12 cellular contexts compared by ENCODE assay signal in the genomic region with DNA sequence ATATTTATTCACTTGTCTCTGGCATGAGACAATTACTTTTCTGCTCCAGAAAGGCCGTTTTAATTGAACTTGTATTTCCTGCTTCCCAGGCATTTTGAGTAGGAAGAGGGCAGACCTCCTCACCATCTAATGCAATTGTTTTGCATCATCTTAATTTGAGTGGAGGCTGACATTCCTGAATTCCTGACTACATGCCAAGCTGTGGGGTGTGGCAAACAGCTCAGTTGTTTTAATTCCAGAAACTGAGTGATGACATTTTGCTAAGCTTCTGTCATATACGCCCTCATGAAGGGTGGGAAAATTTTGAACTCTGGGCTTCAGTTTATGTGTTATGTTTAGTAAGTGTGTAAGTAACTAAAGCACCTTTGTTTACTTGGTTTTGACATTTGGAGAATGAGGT.
DNase-seq lines count a peak whose midpoint lies in the region; ATAC-seq, FAIRE-seq and TF ChIP-seq lines count a peak whose summit lies in the region.
"Had no signal": no experiment of that assay in that cellular context is flagged by ENCODE, and none has a peak within 500 bp of the region (broad histone marks: within the 10 kb centered on the region; RNA-seq: fewer than 3 reads in every experiment).

No MANE protein-coding gene starts in this region.

- in situ Hi-C loops in Caki2 (cut with HindIII; ENCODE audit: low pct_unique_long_range_greater_than_20kb, low sequenced_read_pairs) = no loop called here

- no peak overlapping the region for H3K23ac ChIP-seq in H1 (ENCODE audit: insufficient read length)

- no peak for ATAC-seq in aorta (ENCODE audit: low FRiP score)
- ATAC-seq: heart right ventricle, HepG2 had no signal

- no peak overlapping the region for H3K56ac ChIP-seq in H1 (replicated peaks; ENCODE audit: insufficient read length, low read depth, low read length)

- no peak for TF ChIP-seq EP300 in H1 (IDR thresholded peaks at IDR 0.05; ENCODE audit: borderline replicate concordance in 1 of 2, low read depth in 2 of 2, low read length in 2 of 2)

- no peak overlapping the region for H4K5ac ChIP-seq in H1 (ENCODE audit: insufficient read length, low read depth, low read length)

- no peaks in the 10 kb centered on the region for H3K9me3 ChIP-seq in H1 (ENCODE audit: insufficient read depth in 2 of 2, low read depth in 1 of 2, low read length in 1 of 2)
- no peaks in the 10 kb centered on the region for H3K9me3 ChIP-seq in aorta (ENCODE audit: control insufficient read depth, low read length)
- H3K9me3 ChIP-seq: heart right ventricle had no signal

- no peak overlapping the region for H2BK120ac ChIP-seq in H1 (replicated peaks; ENCODE audit: low read depth, low read length)

- no peak overlapping the region for H2AFZ ChIP-seq in H1 (ENCODE audit: low read length)

- H3K36me3 ChIP-seq in H1 (ENCODE audit: control insufficient read depth in 2 of 4, insufficient read depth in 4 of 4, low read length in 3 of 4) (no peaks in the 10 kb centered on the region), aorta (ENCODE audit: control insufficient read depth in 1 of 2, insufficient read depth in 2 of 2, low read length in 1 of 2) (no peaks in the 10 kb centered on the region)
- H3K36me3 ChIP-seq: heart right ventricle had no signal

- no peaks in the 10 kb centered on the region for H3K23me2 ChIP-seq in H1 (ENCODE audit: low read depth, low read length)

- 74% methylated on average over 2 of the region's 2 CpGs; no CpG with 5 or more reads in 1 of the 2 experiments for WGBS in H1 (ENCODE audit: extremely low coverage in 1 of 2, insufficient coverage in 1 of 2, insufficient read length in 1 of 2, insufficient replicate concordance in 2 of 2, low coverage in 1 of 2, low lambda C conversion rate in 2 of 2, missing lambda C conversion rate in 1 of 2), 2 experiments
- 25 to 28% methylated on average over 2 of the region's 2 CpGs for WGBS in aorta, 2 donors

- TF ChIP-seq POLR2A in H1 (IDR thresholded peaks at IDR 0.05; ENCODE audit: control extremely low read depth in 1 of 2, low read depth in 2 of 2, low read length in 2 of 2) = no peak

- H3K4me1 ChIP-seq in H1 (replicated peaks in 1 of 4; ENCODE audit: control insufficient read depth in 3 of 4, insufficient read depth in 4 of 4, low read length in 3 of 4) (peaks cover 0 to 4% (median 2%) of the 10 kb centered on the region in 4 experiments; a peak in 1 of 7 replicates), aorta (ENCODE audit: control insufficient read depth in 1 of 2, insufficient read depth in 2 of 2, low read length in 2 of 2) (no peaks in the 10 kb centered on the region)
- H3K4me1 ChIP-seq: heart right ventricle had no signal

- H2BK5ac ChIP-seq in H1 (ENCODE audit: low read depth, low read length) = no peak overlapping the region

- H3K79me1 ChIP-seq in H1 (ENCODE audit: low read depth, low read length) = no peaks in the 10 kb centered on the region

- no peak overlapping the region for H3K4me2 ChIP-seq in H1 (ENCODE audit: insufficient read depth in 1 of 2, low read depth in 2 of 2, low read length in 2 of 2)

- FAIRE-seq in H1 (lab: Jason Lieb, UNC) = no peak
- FAIRE-seq: HepG2 had no signal

- H2BK20ac ChIP-seq in H1 (ENCODE audit: low read length) = no peak overlapping the region

- H4K91ac ChIP-seq in H1 (replicated peaks; ENCODE audit: insufficient read length, low read length) = no peak overlapping the region

- no peak overlapping the region for H3K4ac ChIP-seq in H1 (replicated peaks; ENCODE audit: insufficient read length, low read depth, low read length)

- no peak overlapping the region for H2BK12ac ChIP-seq in H1 (ENCODE audit: low read depth, low read length)

- H2BK15ac ChIP-seq in H1 (ENCODE audit: low read length) = no peak overlapping the region

- no peak overlapping the region for H3K9ac ChIP-seq in H1 (replicated peaks in 1 of 4; ENCODE audit: extremely low read depth in 1 of 4, low read depth in 3 of 4, low read length in 3 of 4)

- POLR2A ChIA-PET in H1 (lab: Charles Lee; ENCODE audit: partially characterized antibody) = no interaction called here

- TF ChIP-seq CTCF in H1 (IDR thresholded peaks at IDR 0.05; ENCODE audit: control extremely low read depth in 1 of 3, insufficient read depth in 1 of 3, low read depth in 1 of 3, low read length in 3 of 3) = no peak

- no peak overlapping the region for H3K14ac ChIP-seq in H1 (ENCODE audit: insufficient read length)

- TF ChIP-seq RAD21 in H1 (IDR thresholded peaks at IDR 0.05 in 1 of 2, conservative IDR thresholded peaks at IDR 0.05 in 1 of 2; ENCODE audit: low read depth in 2 of 2, low read length in 2 of 2) = no peak

- CTCF ChIA-PET in H1 (lab: Charles Lee; ENCODE audit: partially characterized antibody) = no interaction called here

- no peak overlapping the region for H4K8ac ChIP-seq in H1 (ENCODE audit: extremely low read depth, insufficient read depth, low read length)

- DNase-seq in Caki2 (ENCODE audit: low read depth) (peak; percentile 61), LoVo (ENCODE audit: low spot score) (peak; percentile 68), H1 (ENCODE audit: low read depth in 1 of 2, low spot score in 2 of 2) (no peak), lung microvascular endothelial cell (ENCODE audit: low read depth in 2 of 2) (peak; percentile 20 to 35), GM19240 (ENCODE audit: insufficient read length, low spot score) (no peak), aorta (no peak)
- DNase-seq in activated CD4-positive, alpha-beta T cell treated with anti-CD3 and anti-CD28 coated beads for 48 hours = no peak
- no peak for DNase-seq in stimulated activated naive CD4-positive, alpha-beta T cell treated with Interleukin-2 at 50 U/mL for 16 hours (lab: John Stamatoyannopoulos, UW)
- DNase-seq: activated T-cell treated with anti-CD3 and anti-CD28 coated beads, Interleukin-2, amount 50 U/mL, for 48 hours; heart right ventricle; RPMI8226 had no signal

- H3K18ac ChIP-seq in H1 (ENCODE audit: extremely low read depth, low read length) = no peak overlapping the region

- H3K27me3 ChIP-seq in H1 (replicated peaks in 1 of 4; ENCODE audit: control insufficient read depth in 3 of 4, extremely low read depth in 1 of 4, insufficient read depth in 3 of 4, low read length in 3 of 4) (no peaks in the 10 kb centered on the region), aorta (ENCODE audit: control insufficient read depth in 1 of 2, insufficient read depth in 2 of 2, low read length in 1 of 2) (no peaks in the 10 kb centered on the region)

- no peaks in the 10 kb centered on the region for H3K79me2 ChIP-seq in H1 (ENCODE audit: control insufficient read depth in 1 of 2, insufficient read depth in 2 of 2, low read length in 2 of 2)

- intact Hi-C loops in aorta (cut with DNase I) = no loop called here

- H3K4me3 ChIP-seq in H1 (ENCODE audit: extremely low read depth in 1 of 4, insufficient read depth in 2 of 4, low read depth in 3 of 4, low read length in 4 of 4) (no peak overlapping the region), aorta (ENCODE audit: low read length in 2 of 2) (no peak overlapping the region)
- H3K4me3 ChIP-seq: heart right ventricle had no signal

- H2AK5ac ChIP-seq in H1 (ENCODE audit: low read depth, low read length) = no peak overlapping the region

- H3K27ac ChIP-seq in H1 (ENCODE audit: low read depth, low read length) (no peak overlapping the region), aorta (ENCODE audit: low read depth in 1 of 2, low read length in 2 of 2) (no peak overlapping the region)
- H3K27ac ChIP-seq: heart right ventricle had no signal

- no peaks in the 10 kb centered on the region for H4K20me1 ChIP-seq in H1 (replicated peaks in 1 of 2; ENCODE audit: control insufficient read depth in 1 of 2, insufficient read depth in 2 of 2, low read length in 2 of 2)

TF ChIP-seq in H1, 55 proteins besides CTCF, POLR2A, EP300 and RAD21:
- TF ChIP-seq TEAD4 (IDR thresholded peaks at IDR 0.05; ENCODE audit: low read depth, low read length) (peak; percentile 85), CEBPB (IDR thresholded peaks at IDR 0.05; ENCODE audit: low read depth, low read length) (peak; percentile 62; the same call in 1 of the 2 replicates)
- TF ChIP-seq, protein P1, sequence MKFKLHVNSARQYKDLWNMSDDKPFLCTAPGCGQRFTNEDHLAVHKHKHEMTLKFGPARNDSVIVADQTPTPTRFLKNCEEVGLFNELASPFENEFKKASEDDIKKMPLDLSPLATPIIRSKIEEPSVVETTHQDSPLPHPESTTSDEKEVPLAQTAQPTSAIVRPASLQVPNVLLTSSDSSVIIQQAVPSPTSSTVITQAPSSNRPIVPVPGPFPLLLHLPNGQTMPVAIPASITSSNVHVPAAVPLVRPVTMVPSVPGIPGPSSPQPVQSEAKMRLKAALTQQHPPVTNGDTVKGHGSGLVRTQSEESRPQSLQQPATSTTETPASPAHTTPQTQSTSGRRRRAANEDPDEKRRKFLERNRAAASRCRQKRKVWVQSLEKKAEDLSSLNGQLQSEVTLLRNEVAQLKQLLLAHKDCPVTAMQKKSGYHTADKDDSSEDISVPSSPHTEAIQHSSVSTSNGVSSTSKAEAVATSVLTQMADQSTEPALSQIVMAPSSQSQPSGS (IDR thresholded peaks at IDR 0.05; ENCODE audit: low read length) = no peak
TF ChIP-seq in H1: peak in this region for 2.

Comparison
In these comparisons a context has a peak if more than half of its experiments do, and no peak if none do; other contexts are left out.
1. DNase-seq: peak in Caki2 (single experiment), LoVo (single experiment) and lung microvascular endothelial cell (2 of 2); none in H1 (0 of 2), GM19240 (single experiment), aorta (0 of 2), activated CD4-positive, alpha-beta T cell treated with anti-CD3 and anti-CD28 coated beads for 48 hours (single experiment) and stimulated activated naive CD4-positive, alpha-beta T cell treated with Interleukin-2 at 50 U/mL for 16 hours (single experiment).